14 cellular contexts compared by ENCODE assay signal in the genomic region with DNA sequence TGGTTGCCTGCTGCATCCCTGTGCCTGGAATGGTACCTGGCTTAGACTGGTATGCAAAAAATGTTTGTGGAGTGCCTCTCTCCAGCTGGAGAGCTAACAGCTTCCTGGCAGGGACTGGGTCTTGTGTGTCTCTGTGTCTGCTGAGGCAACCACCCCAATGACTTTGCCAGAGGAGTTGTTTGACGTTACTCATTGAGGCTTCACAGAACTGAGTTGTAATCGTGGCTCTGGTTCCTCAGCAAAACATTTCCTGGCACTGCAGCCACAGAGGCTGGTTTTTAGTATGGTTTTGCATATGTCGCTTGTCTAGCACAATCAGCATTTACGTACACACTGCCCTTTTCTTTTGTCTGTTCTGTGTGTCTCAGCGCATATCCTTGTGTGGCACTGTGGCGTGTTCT. TPM values are rescaled to one million over a fixed set of nuclear protein-coding genes. Genes with fewer than 3 reads are reported as not detected.
DNase-seq lines count a peak whose midpoint lies in the region; ATAC-seq and TF ChIP-seq lines count a peak whose summit lies in the region.
"Had no signal": no experiment of that assay in that cellular context is flagged by ENCODE, and none has a peak within 500 bp of the region (broad histone marks: within the 10 kb centered on the region; RNA-seq: fewer than 3 reads in every experiment).

No MANE protein-coding gene starts in this region.

- H3K4me1 ChIP-seq in mesenchymal stem cell (ENCODE audit: control insufficient read depth, insufficient read depth, low read depth, low read length) (peaks cover 11% of the 10 kb centered on the region), aorta (ENCODE audit: control insufficient read depth in 1 of 2, insufficient read depth in 2 of 2, low read length in 2 of 2) (no peaks in the 10 kb centered on the region)
- H3K4me1 ChIP-seq: parathyroid adenoma, SJCRH30 had no signal

- no peak overlapping the region for H2AFZ ChIP-seq in mesenchymal stem cell (ENCODE audit: low read depth, low read length)
- H2AFZ ChIP-seq: parathyroid adenoma had no signal

- no peak overlapping the region for H3K9ac ChIP-seq in mesenchymal stem cell (ENCODE audit: low read length)
- H3K9ac ChIP-seq: parathyroid adenoma had no signal

- no peak overlapping the region for H2BK120ac ChIP-seq in mesenchymal stem cell (ENCODE audit: low read depth, low read length)

- no peaks in the 10 kb centered on the region for H3K27me3 Mint-ChIP-seq in stimulated activated naive CD8-positive, alpha-beta T cell treated with anti-CD3 and anti-CD28 coated beads, Interleukin-15, amount 100 ng/mL, for 72 hours
- no peaks in the 10 kb centered on the region for H3K27me3 Mint-ChIP-seq in activated T-helper 2 cell treated with anti-CD3 and anti-CD28 coated beads, Interferon-gamma antibody, Interleukin-2, Interleukin-4, amounts not matched to agents 10 μg/mL and 5 μg/mL and 100 μg/mL, durations not matched to agents 14 hours and 24 hours and 36 hours (ENCODE audit: low read depth)
- H3K27me3 Mint-ChIP-seq: stimulated activated memory B cell treated with anti-CD40 and anti-IgM and Interleukin-4, amounts not matched to agents 10 μg/mL and 1 μg/mL and 100 μg/mL, for 72 hours had no signal

- H3K4me1 Mint-ChIP-seq in stimulated activated naive CD8-positive, alpha-beta T cell treated with anti-CD3 and anti-CD28 coated beads, Interleukin-15, amount 100 ng/mL, for 72 hours, result peaks cover 33% of the 10 kb centered on the region
- H3K4me1 Mint-ChIP-seq in activated T-helper 2 cell treated with anti-CD3 and anti-CD28 coated beads, Interferon-gamma antibody, Interleukin-2, Interleukin-4, amounts not matched to agents 10 μg/mL and 5 μg/mL and 100 μg/mL, durations not matched to agents 14 hours and 24 hours and 36 hours (ENCODE audit: low read depth), result peaks cover 48% of the 10 kb centered on the region

- no peak overlapping the region for H2BK12ac ChIP-seq in mesenchymal stem cell (ENCODE audit: low read length in 2 of 2)

- no peak overlapping the region for H3K4me3 Mint-ChIP-seq in stimulated activated naive CD8-positive, alpha-beta T cell treated with anti-CD3 and anti-CD28 coated beads, Interleukin-15, amount 100 ng/mL, for 72 hours
- peak overlapping the region; percentile 67 for H3K4me3 Mint-ChIP-seq in activated T-helper 2 cell treated with anti-CD3 and anti-CD28 coated beads, Interferon-gamma antibody, Interleukin-2, Interleukin-4, amounts not matched to agents 10 μg/mL and 5 μg/mL and 100 μg/mL, durations not matched to agents 14 hours and 24 hours and 36 hours (ENCODE audit: low read depth)
- H3K4me3 Mint-ChIP-seq: stimulated activated memory B cell treated with anti-CD40 and anti-IgM and Interleukin-4, amounts not matched to agents 10 μg/mL and 1 μg/mL and 100 μg/mL, for 72 hours had no signal

- intact Hi-C loops in activated T-helper 2 cell treated with anti-CD3 and anti-CD28 coated beads, Interferon-gamma antibody, Interleukin-2, Interleukin-4, amounts not matched to agents 10 μg/mL and 5 μg/mL and 100 μg/mL, durations not matched to agents 14 hours and 24 hours and 36 hours (cut with micrococcal nuclease), result no loop called here
- intact Hi-C loops in aorta (cut with DNase I), result no loop called here

- H3K27me3 ChIP-seq in mesenchymal stem cell (ENCODE audit: control insufficient read depth in 1 of 2, insufficient read depth in 1 of 2, low read length in 2 of 2) (no peaks in the 10 kb centered on the region), aorta (ENCODE audit: control insufficient read depth in 1 of 2, insufficient read depth in 2 of 2, low read length in 1 of 2) (no peaks in the 10 kb centered on the region)
- H3K27me3 ChIP-seq: SJCRH30 had no signal

- peak overlapping the region in 1 of 2 donors; percentile 45 for H3K27ac Mint-ChIP-seq in stimulated activated naive CD8-positive, alpha-beta T cell treated with anti-CD3 and anti-CD28 coated beads, Interleukin-15, amount 100 ng/mL, for 72 hours
- H3K27ac Mint-ChIP-seq in activated T-helper 2 cell treated with anti-CD3 and anti-CD28 coated beads, Interferon-gamma antibody, Interleukin-2, Interleukin-4, amounts not matched to agents 10 μg/mL and 5 μg/mL and 100 μg/mL, durations not matched to agents 14 hours and 24 hours and 36 hours, result peak overlapping the region; percentile 98
- H3K27ac Mint-ChIP-seq: stimulated activated memory B cell treated with anti-CD40 and anti-IgM and Interleukin-4, amounts not matched to agents 10 μg/mL and 1 μg/mL and 100 μg/mL, for 72 hours had no signal

- H3K36me3 Mint-ChIP-seq in activated T-helper 2 cell treated with anti-CD3 and anti-CD28 coated beads, Interferon-gamma antibody, Interleukin-2, Interleukin-4, amounts not matched to agents 10 μg/mL and 5 μg/mL and 100 μg/mL, durations not matched to agents 14 hours and 24 hours and 36 hours (ENCODE audit: low read depth), result peaks cover 90% of the 10 kb centered on the region

- H4K91ac ChIP-seq in mesenchymal stem cell (ENCODE audit: low read length), result no peak overlapping the region

- H3K4me3 ChIP-seq in mesenchymal stem cell (ENCODE audit: insufficient read depth in 1 of 2, low read depth in 1 of 2, low read length in 2 of 2) (no peak overlapping the region), aorta (ENCODE audit: low read length in 2 of 2) (no peak overlapping the region)
- H3K4me3 ChIP-seq: SJCRH30 had no signal

- H3K9me3 ChIP-seq in mesenchymal stem cell (ENCODE audit: control insufficient read depth, low read length) (no peaks in the 10 kb centered on the region), aorta (ENCODE audit: control insufficient read depth, low read length) (no peaks in the 10 kb centered on the region)
- H3K9me3 ChIP-seq: SJCRH30 had no signal

- no peak overlapping the region for H2AK5ac ChIP-seq in mesenchymal stem cell (ENCODE audit: low read length, severe bottlenecking)

- H3K14ac ChIP-seq in mesenchymal stem cell (ENCODE audit: low read length in 2 of 2), result no peak overlapping the region

- TF ChIP-seq POLR2A in GM18505 (IDR thresholded peaks at IDR 0.05; ENCODE audit: borderline replicate concordance, extremely low read depth, insufficient read depth, insufficient read length), result no peak

- WGBS in mesenchymal stem cell, result 86% methylated on average over 6 of the region's 6 CpGs
- 89 to 91% methylated on average over 6 of the region's 6 CpGs for WGBS in aorta, 2 donors

- DNase-seq in stimulated activated naive CD8-positive, alpha-beta T cell treated with anti-CD3 and anti-CD28 coated beads, Interleukin-15, Interleukin-2, amounts not matched to agents 100 U/mL and 50 U/mL, for 24 hours, result no peak
- no peak for DNase-seq in stimulated activated naive CD8-positive, alpha-beta T cell treated with anti-CD3 and anti-CD28 coated beads, Interleukin-15, amount 100 ng/mL, for 72 hours
- peak; percentile 26 for DNase-seq in activated T-helper 2 cell treated with anti-CD3 and anti-CD28 coated beads, Interferon-gamma antibody, Interleukin-2, Interleukin-4, amounts not matched to agents 10 μg/mL and 5 μg/mL and 100 μg/mL, durations not matched to agents 14 hours and 24 hours and 36 hours (ENCODE audit: low spot score)
- DNase-seq in mesenchymal stem cell (peak; percentile 32), aorta (no peak), HUDEP-2 (lab: John Stamatoyannopoulos, UW; ENCODE audit: unreplicated experiment in 76 of 76) (no peak)
- DNase-seq: activated effector memory CD4-positive, alpha-beta T cell treated with Interleukin-2 at 50 U/mL for 16 hours; C1 segment of cervical spinal cord; central memory CD4-positive, alpha-beta T cell; NCI-H2081 treated with DMSO at 0.1 percent for 48 hours; SJCRH30 had no signal

- no peaks in the 10 kb centered on the region for H3K9me3 Mint-ChIP-seq in stimulated activated naive CD8-positive, alpha-beta T cell treated with anti-CD3 and anti-CD28 coated beads, Interleukin-15, amount 100 ng/mL, for 72 hours
- H3K9me3 Mint-ChIP-seq in activated T-helper 2 cell treated with anti-CD3 and anti-CD28 coated beads, Interferon-gamma antibody, Interleukin-2, Interleukin-4, amounts not matched to agents 10 μg/mL and 5 μg/mL and 100 μg/mL, durations not matched to agents 14 hours and 24 hours and 36 hours, result no peaks in the 10 kb centered on the region
- H3K9me3 Mint-ChIP-seq: stimulated activated memory B cell treated with anti-CD40 and anti-IgM and Interleukin-4, amounts not matched to agents 10 μg/mL and 1 μg/mL and 100 μg/mL, for 72 hours had no signal

- H3K4me2 ChIP-seq in mesenchymal stem cell (ENCODE audit: low read length, poor library complexity, severe bottlenecking), result no peak overlapping the region

- H3K4ac ChIP-seq in mesenchymal stem cell (ENCODE audit: low read depth in 1 of 2, low read length in 2 of 2), result no peak overlapping the region

- ATAC-seq in stimulated activated naive CD8-positive, alpha-beta T cell treated with anti-CD3 and anti-CD28 coated beads, Interleukin-15, Interleukin-2, amounts not matched to agents 100 U/mL and 50 U/mL, for 24 hours, result peak; percentile 47
- ATAC-seq in stimulated activated naive CD8-positive, alpha-beta T cell treated with anti-CD3 and anti-CD28 coated beads, Interleukin-15, amount 100 ng/mL, for 72 hours, result no peak
- no peak for ATAC-seq in aorta (ENCODE audit: low FRiP score)
- no peak for ATAC-seq in GM18505 (IDR thresholded peaks at IDR 0.05; ENCODE audit: unreplicated experiment)
- ATAC-seq: stimulated activated memory B cell treated with anti-CD40 and anti-IgM and Interleukin-4, amounts not matched to agents 10 μg/mL and 1 μg/mL and 100 μg/mL, for 72 hours had no signal

- H3K18ac ChIP-seq in mesenchymal stem cell (ENCODE audit: low read depth in 1 of 2, low read length in 2 of 2), result no peak overlapping the region

- no peak overlapping the region for H4K8ac ChIP-seq in mesenchymal stem cell (ENCODE audit: low read length)

- no peak overlapping the region for H3K23ac ChIP-seq in mesenchymal stem cell (ENCODE audit: low read length in 2 of 2)

- H2BK15ac ChIP-seq in mesenchymal stem cell (ENCODE audit: low read depth, poor library complexity, severe bottlenecking), result no peak overlapping the region

- peaks cover 45% of the 10 kb centered on the region for H3K79me1 ChIP-seq in mesenchymal stem cell (replicated peaks; ENCODE audit: low read length, poor library complexity, severe bottlenecking)

- peak overlapping the region; percentile 7 for H3K27ac ChIP-seq in mesenchymal stem cell (ENCODE audit: low read length, poor library complexity, severe bottlenecking)
- no peak overlapping the region for H3K27ac ChIP-seq in aorta (ENCODE audit: low read depth in 1 of 2, low read length in 2 of 2)
- H3K27ac ChIP-seq: parathyroid adenoma, SJCRH30 had no signal

- no peak overlapping the region for H2BK5ac ChIP-seq in mesenchymal stem cell (ENCODE audit: low read depth, low read length, poor library complexity, severe bottlenecking)

- H3K36me3 ChIP-seq in mesenchymal stem cell (ENCODE audit: control insufficient read depth in 1 of 2, insufficient read depth in 2 of 2, low read depth in 1 of 2, low read length in 2 of 2) (peaks cover 78 to 84% of the 10 kb centered on the region in 2 experiments), aorta (ENCODE audit: control insufficient read depth in 1 of 2, insufficient read depth in 2 of 2, low read length in 1 of 2) (peaks cover 4 to 14% of the 10 kb centered on the region in 2 donors)

RNA-seq across cellular contexts. Expression of a gene that starts 7.5 kb away (rescaled TPM):
- total RNA-seq in activated T-helper 2 cell treated with anti-CD3 and anti-CD28 coated beads, Interferon-gamma antibody, Interleukin-2, Interleukin-4, amounts not matched to agents 10 μg/mL and 5 μg/mL and 100 μg/mL, durations not matched to agents 14 hours and 24 hours and 36 hours, result 116 and 118 TPM in 2 replicates
- polyA plus RNA-seq in mesenchymal stem cell (2013, experiment 1 of 2), result 10.5 TPM
- 9.7 TPM for polyA plus RNA-seq in mesenchymal stem cell (2013, experiment 2 of 2)
- 10 to 100 TPM; 15.5 to 21.4 TPM for total RNA-seq in aorta
- 1 to 10 TPM; 5.3 to 8.9 TPM for polyA plus RNA-seq in aorta

RNA-seq across cellular contexts. Expression of a gene that starts 36.6 kb away (rescaled TPM):
- total RNA-seq in activated T-helper 2 cell treated with anti-CD3 and anti-CD28 coated beads, Interferon-gamma antibody, Interleukin-2, Interleukin-4, amounts not matched to agents 10 μg/mL and 5 μg/mL and 100 μg/mL, durations not matched to agents 14 hours and 24 hours and 36 hours, result 18.4 and 20.1 TPM in 2 replicates
- 3.1 TPM for polyA plus RNA-seq in mesenchymal stem cell (2013, experiment 1 of 2)
- 2.8 TPM for polyA plus RNA-seq in mesenchymal stem cell (2013, experiment 2 of 2)
- total RNA-seq in aorta, result 10 to 100 TPM in 1 of 2 donors, 1 to 10 TPM in 1; 7.8 to 11.7 TPM
- polyA plus RNA-seq in aorta, result 10 to 100 TPM in 1 of 2 donors, 1 to 10 TPM in 1; 8.6 to 11.6 TPM

RNA-seq across cellular contexts. Expression of a gene that starts 55.6 kb away (rescaled TPM):
- total RNA-seq in activated T-helper 2 cell treated with anti-CD3 and anti-CD28 coated beads, Interferon-gamma antibody, Interleukin-2, Interleukin-4, amounts not matched to agents 10 μg/mL and 5 μg/mL and 100 μg/mL, durations not matched to agents 14 hours and 24 hours and 36 hours, result 15.9 and 16.9 TPM in 2 replicates
- polyA plus RNA-seq in mesenchymal stem cell (2013, experiment 1 of 2), result 7.4 TPM
- polyA plus RNA-seq in mesenchymal stem cell (2013, experiment 2 of 2), result 7.0 TPM
- 10 to 100 TPM; 12.4 to 14.1 TPM for total RNA-seq in aorta
- polyA plus RNA-seq in aorta, result 1 to 10 TPM; 2.6 to 3.4 TPM

RNA-seq across cellular contexts. Expression of a gene that starts 59.2 kb away (rescaled TPM):
- 25.0 and 26.8 TPM in 2 replicates for total RNA-seq in activated T-helper 2 cell treated with anti-CD3 and anti-CD28 coated beads, Interferon-gamma antibody, Interleukin-2, Interleukin-4, amounts not matched to agents 10 μg/mL and 5 μg/mL and 100 μg/mL, durations not matched to agents 14 hours and 24 hours and 36 hours
- polyA plus RNA-seq in mesenchymal stem cell (2013, experiment 1 of 2), result 3.7 TPM
- polyA plus RNA-seq in mesenchymal stem cell (2013, experiment 2 of 2), result 3.5 TPM
- total RNA-seq in aorta, result 10 to 100 TPM; 14.6 to 23.8 TPM
- 10 to 100 TPM in 1 of 2 donors, 1 to 10 TPM in 1; 1.0 to 17.1 TPM for polyA plus RNA-seq in aorta

Comparison
In these comparisons a context has a peak if more than half of its experiments do, and no peak if none do; other contexts are left out.
1. DNase-seq: peak in activated T-helper 2 cell treated with anti-CD3 and anti-CD28 coated beads, Interferon-gamma antibody, Interleukin-2, Interleukin-4, amounts not matched to agents 10 μg/mL and 5 μg/mL and 100 μg/mL, durations not matched to agents 14 hours and 24 hours and 36 hours (single experiment) and mesenchymal stem cell (single experiment); none in stimulated activated naive CD8-positive, alpha-beta T cell treated with anti-CD3 and anti-CD28 coated beads, Interleukin-15, Interleukin-2, amounts not matched to agents 100 U/mL and 50 U/mL, for 24 hours (single experiment), stimulated activated naive CD8-positive, alpha-beta T cell treated with anti-CD3 and anti-CD28 coated beads, Interleukin-15, amount 100 ng/mL, for 72 hours (0 of 2), aorta (0 of 2) and HUDEP-2 (0 of 76).